In genomic region chr6:26401987-26402658, GRCh38 we compare ENCODE assay signal across 8 cellular contexts. TPM values are rescaled to one million over a fixed set of nuclear protein-coding genes. Genes with fewer than 3 reads are reported as not detected.
A peak's percentile ranks its signal among the peaks of the same experiment; 100 is the strongest.
DNase-seq lines count a peak whose midpoint lies in the region; ATAC-seq and TF ChIP-seq lines count a peak whose summit lies in the region.

Gene BTN3A1 (plus strand): TSS chr6:26402275. CDS start chr6:26405564, 3,289 bp downstream.

- H3K27me3 ChIP-seq in ascending aorta: no peaks in the 10 kb centered on the region
- H3K27me3 ChIP-seq in right atrium auricular region: no peaks in the 10 kb centered on the region
- H3K27me3 ChIP-seq in vagina: no peaks in the 10 kb centered on the region

- ATAC-seq in HG02678 (IDR thresholded peaks at IDR 0.05; ENCODE audit: unreplicated experiment): peak; percentile 86

- in situ Hi-C loops in GM13976 (cut with MboI; ENCODE audit: low sequenced_read_pairs, unreplicated experiment): no loop called here

- TF ChIP-seq CTCF in GM13976 (IDR thresholded peaks at IDR 0.05; ENCODE audit: borderline replicate concordance, control extremely low read depth, extremely low read depth, insufficient read depth, missing control alignments): no peak
- TF ChIP-seq CTCF in ascending aorta (IDR thresholded peaks at IDR 0.05): no peak
- no peak for TF ChIP-seq CTCF in right atrium auricular region (IDR thresholded peaks at IDR 0.05)
- TF ChIP-seq CTCF in vagina (IDR thresholded peaks at IDR 0.05): no peak

- peak within 1 kb of the TSS; percentile 71 to 82 for H3K27ac ChIP-seq in ascending aorta
- peak within 1 kb of the TSS; percentile 70 to 85 for H3K27ac ChIP-seq in right atrium auricular region
- peak within 1 kb of the TSS; percentile 91 for H3K27ac ChIP-seq in vagina

- no peaks in the 10 kb centered on the region for H3K9me3 ChIP-seq in ascending aorta
- no peaks in the 10 kb centered on the region for H3K9me3 ChIP-seq in right atrium auricular region
- no peaks in the 10 kb centered on the region for H3K9me3 ChIP-seq in vagina

- TF ChIP-seq POLR2A in vagina (IDR thresholded peaks at IDR 0.05): no peak

- H3K4me3 ChIP-seq in ascending aorta (peak within 1 kb of the TSS; percentile 64 to 71), right atrium auricular region (peak within 1 kb of the TSS; percentile 51 to 61), vagina (peak within 1 kb of the TSS; percentile 52 to 61)

- peaks cover 0 to 7% of the 10 kb centered on the region in 2 donors for H3K4me1 ChIP-seq in ascending aorta
- peaks cover 0 to 8% of the 10 kb centered on the region in 2 donors for H3K4me1 ChIP-seq in right atrium auricular region
- H3K4me1 ChIP-seq in vagina: peaks cover 37% of the 10 kb centered on the region

- DNase-seq in GM13976 (ENCODE audit: low spot score) (peak; percentile 54), NCI-H128 (lab: John Stamatoyannopoulos, UW; ENCODE audit: unreplicated experiment) (peak; percentile 43), T-helper 2 cell (peak; percentile 23 to 81 (median 57)), ascending aorta (ENCODE audit: low spot score in 2 of 2) (peak; percentile 39 to 80), right atrium auricular region (ENCODE audit: low spot score) (peak; percentile 77), putamen (ENCODE audit: low spot score) (peak; percentile 77), vagina (ENCODE audit: extremely low spot score in 2 of 2) (no peak)

- H3K36me3 ChIP-seq in ascending aorta (peaks cover 0 to 2% of the 10 kb centered on the region in 2 donors), right atrium auricular region (no peaks in the 10 kb centered on the region), vagina (peaks cover 0 to 5% of the 10 kb centered on the region in 2 donors)

- intact Hi-C loops in ascending aorta (cut with DNase I): loop anchor here (1.0 to 5.0 kb wide), 5 partner anchors 19 to 70 kb away; partner anchors contain the start of genes BTN2A1 and BTN3A2
- intact Hi-C loops in vagina (cut with DNase I): no loop called here

RNA-seq across cellular contexts. Expression of gene BTN3A1, which starts in this region (rescaled TPM):
- total RNA-seq in ascending aorta (7.7 TPM), right atrium auricular region (1 to 10 TPM; 3.6 to 6.6 TPM), vagina (16.7 TPM)

Comparison
In these comparisons a context has a peak if more than half of its experiments do, and no peak if none do; other contexts are left out.
1. DNase-seq: peak in GM13976 (single experiment), NCI-H128 (single experiment), T-helper 2 cell (5 of 5), ascending aorta (2 of 2), right atrium auricular region (single experiment) and putamen (single experiment); none in vagina (0 of 2).
2. Peak in every context shown above with its lines, with median percentiles within 50 percentile points of each other: H3K27ac ChIP-seq and H3K4me3 ChIP-seq.